Comparison of ENCODE assay signal across 9 cellular contexts in genomic region chr1:6414881-6415280, GRCh38. TPM values are rescaled to one million over a fixed set of nuclear protein-coding genes. Genes with fewer than 3 reads are reported as not detected.
A peak's percentile ranks its signal among the peaks of the same experiment; 100 is the strongest.
DNase-seq lines count a peak whose midpoint lies in the region; TF ChIP-seq lines count a peak whose summit lies in the region.
"Had no signal": no experiment of that assay in that cellular context is flagged by ENCODE, and none has a peak within 500 bp of the region (broad histone marks: within the 10 kb centered on the region; RNA-seq: fewer than 3 reads in every experiment).

No MANE protein-coding gene starts in this region.

- peak overlapping the region; percentile 41 for H3K4me3 ChIP-seq in Loucy (ENCODE audit: low read length, poor library complexity, severe bottlenecking)
- H3K4me3 ChIP-seq in endocrine pancreas (ENCODE audit: control insufficient read depth, insufficient read depth, low read length), result no peak overlapping the region
- peak overlapping the region; percentile 36 for H3K4me3 ChIP-seq in skeletal muscle satellite cell (ENCODE audit: low read length)
- H3K4me3 ChIP-seq: ascending aorta, left lung had no signal

- H3K9ac ChIP-seq in Loucy (ENCODE audit: low read depth, low read length, poor library complexity, severe bottlenecking), result no peak overlapping the region
- H3K9ac ChIP-seq in endocrine pancreas (ENCODE audit: control insufficient read depth, insufficient read depth, low read length), result peak overlapping the region; percentile 33
- H3K9ac ChIP-seq in skeletal muscle satellite cell (ENCODE audit: low read depth, low read length), result no peak overlapping the region

- H3F3A ChIP-seq in Loucy (ENCODE audit: low read depth), result no peaks in the 10 kb centered on the region

- no peaks in the 10 kb centered on the region for H3K79me2 ChIP-seq in Loucy (ENCODE audit: insufficient read depth, low read length)

- H3K4me1 ChIP-seq in Loucy (ENCODE audit: insufficient read depth, low read length, poor library complexity, severe bottlenecking) (peaks cover 4% of the 10 kb centered on the region), endocrine pancreas (ENCODE audit: control insufficient read depth, insufficient read depth, low read length) (no peaks in the 10 kb centered on the region), skeletal muscle satellite cell (ENCODE audit: control insufficient read depth, insufficient read depth, low read length) (peaks cover 7% of the 10 kb centered on the region)

- H3K9me2 ChIP-seq in Loucy (replicated peaks; ENCODE audit: low read depth, low read length), result no peaks in the 10 kb centered on the region

- no peaks in the 10 kb centered on the region for H4K20me1 ChIP-seq in Loucy (ENCODE audit: insufficient read depth, low read length, poor library complexity, severe bottlenecking)

- peak overlapping the region; percentile 71; the same call in 1 of the 2 replicates for H2AFZ ChIP-seq in Loucy (ENCODE audit: low read length)

- TF ChIP-seq CTCF in Loucy (conservative IDR thresholded peaks at IDR 0.05; ENCODE audit: low read length), result no peak

- no peaks in the 10 kb centered on the region for H3K9me3 ChIP-seq in Loucy (ENCODE audit: insufficient read depth, low read depth, low read length)
- H3K9me3 ChIP-seq in endocrine pancreas (ENCODE audit: control insufficient read depth, low read length), result no peaks in the 10 kb centered on the region
- no peaks in the 10 kb centered on the region for H3K9me3 ChIP-seq in skeletal muscle satellite cell (replicated peaks; ENCODE audit: low read length)
- H3K9me3 ChIP-seq: ascending aorta, left lung had no signal

- no peak for DNase-seq in ecto neural progenitor cell (ENCODE audit: low spot score)
- DNase-seq in stimulated activated CD4-positive, alpha-beta T cell treated with anti-CD3 and anti-CD28 coated beads, Interleukin-4, amount 100 ng/mL, for 4 hours, result no peak
- DNase-seq: GDM1, left lung had no signal

- H3K27me3 ChIP-seq in Loucy (ENCODE audit: insufficient read depth, low read length, poor library complexity, severe bottlenecking), result no peaks in the 10 kb centered on the region
- peaks cover 7% of the 10 kb centered on the region for H3K27me3 ChIP-seq in endocrine pancreas (ENCODE audit: control insufficient read depth, insufficient read depth, low read length)
- peaks cover 76% of the 10 kb centered on the region for H3K27me3 ChIP-seq in skeletal muscle satellite cell (ENCODE audit: control insufficient read depth, insufficient read depth, low read length)

- H3K36me3 ChIP-seq in Loucy (ENCODE audit: insufficient read depth, low read length) (no peaks in the 10 kb centered on the region), endocrine pancreas (ENCODE audit: control insufficient read depth, insufficient read depth, low read length) (no peaks in the 10 kb centered on the region), skeletal muscle satellite cell (ENCODE audit: insufficient read depth, low read length) (no peaks in the 10 kb centered on the region)
- H3K36me3 ChIP-seq: ascending aorta, left lung had no signal

- H3K4me2 ChIP-seq in Loucy (ENCODE audit: low read depth, low read length, poor library complexity, severe bottlenecking) (peak overlapping the region; percentile 56), skeletal muscle satellite cell (ENCODE audit: low read length) (peak overlapping the region; percentile 77)

RNA-seq across cellular contexts. Expression of gene HES2, which starts 4.8 kb away (rescaled TPM):
- total RNA-seq in skeletal muscle satellite cell (2012; rRNA removed), result under 0.01 TPM in 1 of 2 replicates, not detected in the other
- total RNA-seq: ascending aorta, skeletal muscle tissue had no signal

RNA-seq across cellular contexts. Expression of gene ESPN, which starts 9.7 kb away (rescaled TPM):
- total RNA-seq in skeletal muscle satellite cell (2012; rRNA removed), result under 0.01 TPM in 1 of 2 replicates, not detected in the other

RNA-seq across cellular contexts. Expression of gene ACOT7, which starts 21.3 kb away (rescaled TPM):
- total RNA-seq in skeletal muscle satellite cell (2012; rRNA removed), result 37.1 and 45.9 TPM in 2 replicates

RNA-seq across cellular contexts. Expression of gene TNFRSF25, which starts 51.1 kb away (rescaled TPM):
- total RNA-seq in skeletal muscle satellite cell (2012; rRNA removed), result 1.3 TPM in 2 replicates
